ENCODE assay signal across 14 cellular contexts in genomic region chr12:58954002-58954401, GRCh38.
DNase-seq lines count a peak whose midpoint lies in the region; ATAC-seq and TF ChIP-seq lines count a peak whose summit lies in the region.
"Had no signal": no experiment of that assay in that cellular context is flagged by ENCODE, and none has a peak within 500 bp of the region (broad histone marks: within the 10 kb centered on the region; RNA-seq: fewer than 3 reads in every experiment).

No MANE protein-coding gene starts in this region.

- no peaks in the 10 kb centered on the region for H3K36me3 ChIP-seq in HEK293 (ENCODE audit: control insufficient read depth in 2 of 2, insufficient read depth in 1 of 2, low read length in 2 of 2)

- H3K4me3 ChIP-seq in HEK293 (ENCODE audit: low read depth, low read length), result no peak overlapping the region
- H3K4me3 ChIP-seq: GM23338 had no signal

- peaks cover 10% of the 10 kb centered on the region for H3K4me1 ChIP-seq in HEK293 (ENCODE audit: control insufficient read depth, insufficient read depth, low read length)

- H3K27ac ChIP-seq in HEK293 (ENCODE audit: extremely low read depth, low read depth, low read length), result no peak overlapping the region

- peak overlapping the region; percentile 12 for H3K4me3 Mint-ChIP-seq in nephron progenitor cell
- H3K4me3 Mint-ChIP-seq: CD4-positive, alpha-beta memory T cell; GM23338; H9 had no signal

- no peak overlapping the region for H3K27ac Mint-ChIP-seq in nephron progenitor cell
- H3K27ac Mint-ChIP-seq: CD4-positive, alpha-beta memory T cell; GM23338; H9 had no signal

- CTCF ChIA-PET in HEK293 (lab: Yijun Ruan, JAX), result interaction anchor here (0.6 to 0.9 kb wide), 2 partner anchors 22 to 90 kb away, joined by 3 to 4 read pairs; no protein-coding TSS in a partner anchor

- POLR2A ChIA-PET in HEK293 (lab: Yijun Ruan, JAX), result interaction anchor here (1.1 kb wide), 1 partner anchor 35 kb away, joined by 3 read pairs; no protein-coding TSS in a partner anchor

- H3K27me3 Mint-ChIP-seq in nephron progenitor cell (ENCODE audit: low read depth, poor library complexity), result no peaks in the 10 kb centered on the region
- H3K27me3 Mint-ChIP-seq: CD4-positive, alpha-beta memory T cell had no signal

- peaks cover 10% of the 10 kb centered on the region for H3K36me3 Mint-ChIP-seq in nephron progenitor cell (ENCODE audit: low read depth)
- H3K36me3 Mint-ChIP-seq: CD4-positive, alpha-beta memory T cell had no signal

- H3K9me3 Mint-ChIP-seq in nephron progenitor cell, result peaks cover 11% of the 10 kb centered on the region
- H3K9me3 Mint-ChIP-seq: GM23338, H9 had no signal

- ATAC-seq in GM21529 (IDR thresholded peaks at IDR 0.05; ENCODE audit: unreplicated experiment) (no peak), HG03139 (IDR thresholded peaks at IDR 0.05; ENCODE audit: unreplicated experiment) (no peak)
- ATAC-seq: GM23338, HCT116 had no signal

- TF ChIP-seq CTCF in HEK293 (tag by site-specific recombination; IDR thresholded peaks at IDR 0.05) (no peak), nephron progenitor cell (IDR thresholded peaks at IDR 0.05) (no peak)

- H3K9me3 ChIP-seq in HEK293 (ENCODE audit: control insufficient read depth, insufficient read depth, low read depth, low read length), result no peaks in the 10 kb centered on the region; the same call in 1 of the 2 replicates

- peaks cover 31% of the 10 kb centered on the region for H3K4me1 Mint-ChIP-seq in nephron progenitor cell
- H3K4me1 Mint-ChIP-seq: CD4-positive, alpha-beta memory T cell had no signal

- DNase-seq in NCI-H69 (lab: John Stamatoyannopoulos, UW) (peak; percentile 11), nephron progenitor cell (no peak), ecto neural progenitor cell (ENCODE audit: low spot score) (no peak)
- DNase-seq: C1 segment of cervical spinal cord; CD4-positive, alpha-beta memory T cell; COR-L47; DMS153; DND-41; H9 had no signal

TF ChIP-seq in HEK293, 187 proteins besides CTCF, POLR2A, EP300 and RAD21 (continues in another document):
- TF ChIP-seq GLIS1 (tag by site-specific recombination; IDR thresholded peaks at IDR 0.05) (peak; percentile 27; the same call in 1 of the 2 replicates), ZNF513 (tag by site-specific recombination; IDR thresholded peaks at IDR 0.05) (no peak), ZNF623 (tag by site-specific recombination; IDR thresholded peaks at IDR 0.05) (no peak), PRDM10 (tag by site-specific recombination; IDR thresholded peaks at IDR 0.05) (peak; percentile 75), ZNF558 (tag by site-specific recombination; IDR thresholded peaks at IDR 0.05) (no peak), KLF8 (tag by site-specific recombination; IDR thresholded peaks at IDR 0.05) (no peak), PRDM6 (tag by site-specific recombination; IDR thresholded peaks at IDR 0.05) (peak; percentile 76), ZBTB17 (tag by site-specific recombination; IDR thresholded peaks at IDR 0.05) (no peak), GLIS2 (tag by site-specific recombination; IDR thresholded peaks at IDR 0.05) (no peak), WT1 (tag by site-specific recombination; IDR thresholded peaks at IDR 0.05) (no peak), KLF16 (tag by site-specific recombination; IDR thresholded peaks at IDR 0.05) (no peak), KLF10 (tag by site-specific recombination; IDR thresholded peaks at IDR 0.05) (0 out of 2 replicates have a peak, but pooled peaks have one; percentile 24), ZNF449 (tag by site-specific recombination; IDR thresholded peaks at IDR 0.05) (peak; percentile 22; the same call in 1 of the 2 replicates), ZNF148 (tag by site-specific recombination; IDR thresholded peaks at IDR 0.05; ENCODE audit: borderline replicate concordance) (no peak), ZNF239 (tag by site-specific recombination; IDR thresholded peaks at IDR 0.05) (no peak)
